Comparison of ENCODE assay signal across 1 cellular context in the genomic region with DNA sequence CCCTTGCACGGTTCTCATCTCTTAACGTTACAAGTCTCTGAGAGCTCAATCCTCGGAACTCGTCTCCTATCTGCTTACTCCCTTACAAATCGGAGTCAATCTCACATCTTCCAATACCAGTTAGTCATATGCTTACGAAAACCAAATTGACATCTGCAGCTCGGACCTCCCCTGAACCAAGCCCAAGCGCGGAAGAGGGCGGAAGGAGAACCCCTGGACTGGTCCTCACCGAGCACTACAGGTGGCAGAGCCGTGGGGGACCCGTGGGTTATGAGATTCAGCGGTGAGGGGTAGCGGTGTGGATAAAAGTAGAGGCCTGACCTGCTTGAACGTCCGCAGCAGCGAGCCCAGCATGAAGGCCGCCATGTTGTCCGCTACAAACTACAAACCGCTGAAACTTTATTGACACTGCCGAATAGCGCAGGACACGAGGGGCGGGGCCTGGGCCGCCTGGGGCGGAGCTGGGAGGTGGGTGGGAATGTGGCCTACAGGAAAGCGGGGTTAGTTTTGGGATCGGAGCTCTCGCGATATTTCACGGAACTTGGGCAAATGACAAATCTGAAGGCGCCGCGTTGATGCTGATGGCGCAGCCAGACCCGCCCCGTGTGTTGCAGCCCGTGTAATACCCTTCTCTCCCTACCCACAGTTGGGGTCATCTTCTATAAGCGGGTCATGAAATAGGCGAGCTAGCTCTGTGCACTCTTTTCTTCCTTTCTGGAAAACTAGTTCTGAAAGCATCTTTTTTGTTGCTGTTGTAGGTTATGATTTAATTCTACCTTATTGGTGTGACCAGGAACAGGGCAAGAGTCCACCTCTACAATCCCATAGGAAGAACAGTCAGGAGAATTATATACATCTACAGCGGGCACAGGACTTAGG.
TF ChIP-seq lines count a peak whose summit lies in the region.

A gene (minus strand): TSS at position 383 of the 879 bp plus-strand sequence. CDS start 17 bp downstream, at position 366.

TF ChIP-seq in HepG2, 621 proteins besides CTCF, POLR2A, EP300 and RAD21 (continued from another document and continues in another):
- TF ChIP-seq, protein P1, sequence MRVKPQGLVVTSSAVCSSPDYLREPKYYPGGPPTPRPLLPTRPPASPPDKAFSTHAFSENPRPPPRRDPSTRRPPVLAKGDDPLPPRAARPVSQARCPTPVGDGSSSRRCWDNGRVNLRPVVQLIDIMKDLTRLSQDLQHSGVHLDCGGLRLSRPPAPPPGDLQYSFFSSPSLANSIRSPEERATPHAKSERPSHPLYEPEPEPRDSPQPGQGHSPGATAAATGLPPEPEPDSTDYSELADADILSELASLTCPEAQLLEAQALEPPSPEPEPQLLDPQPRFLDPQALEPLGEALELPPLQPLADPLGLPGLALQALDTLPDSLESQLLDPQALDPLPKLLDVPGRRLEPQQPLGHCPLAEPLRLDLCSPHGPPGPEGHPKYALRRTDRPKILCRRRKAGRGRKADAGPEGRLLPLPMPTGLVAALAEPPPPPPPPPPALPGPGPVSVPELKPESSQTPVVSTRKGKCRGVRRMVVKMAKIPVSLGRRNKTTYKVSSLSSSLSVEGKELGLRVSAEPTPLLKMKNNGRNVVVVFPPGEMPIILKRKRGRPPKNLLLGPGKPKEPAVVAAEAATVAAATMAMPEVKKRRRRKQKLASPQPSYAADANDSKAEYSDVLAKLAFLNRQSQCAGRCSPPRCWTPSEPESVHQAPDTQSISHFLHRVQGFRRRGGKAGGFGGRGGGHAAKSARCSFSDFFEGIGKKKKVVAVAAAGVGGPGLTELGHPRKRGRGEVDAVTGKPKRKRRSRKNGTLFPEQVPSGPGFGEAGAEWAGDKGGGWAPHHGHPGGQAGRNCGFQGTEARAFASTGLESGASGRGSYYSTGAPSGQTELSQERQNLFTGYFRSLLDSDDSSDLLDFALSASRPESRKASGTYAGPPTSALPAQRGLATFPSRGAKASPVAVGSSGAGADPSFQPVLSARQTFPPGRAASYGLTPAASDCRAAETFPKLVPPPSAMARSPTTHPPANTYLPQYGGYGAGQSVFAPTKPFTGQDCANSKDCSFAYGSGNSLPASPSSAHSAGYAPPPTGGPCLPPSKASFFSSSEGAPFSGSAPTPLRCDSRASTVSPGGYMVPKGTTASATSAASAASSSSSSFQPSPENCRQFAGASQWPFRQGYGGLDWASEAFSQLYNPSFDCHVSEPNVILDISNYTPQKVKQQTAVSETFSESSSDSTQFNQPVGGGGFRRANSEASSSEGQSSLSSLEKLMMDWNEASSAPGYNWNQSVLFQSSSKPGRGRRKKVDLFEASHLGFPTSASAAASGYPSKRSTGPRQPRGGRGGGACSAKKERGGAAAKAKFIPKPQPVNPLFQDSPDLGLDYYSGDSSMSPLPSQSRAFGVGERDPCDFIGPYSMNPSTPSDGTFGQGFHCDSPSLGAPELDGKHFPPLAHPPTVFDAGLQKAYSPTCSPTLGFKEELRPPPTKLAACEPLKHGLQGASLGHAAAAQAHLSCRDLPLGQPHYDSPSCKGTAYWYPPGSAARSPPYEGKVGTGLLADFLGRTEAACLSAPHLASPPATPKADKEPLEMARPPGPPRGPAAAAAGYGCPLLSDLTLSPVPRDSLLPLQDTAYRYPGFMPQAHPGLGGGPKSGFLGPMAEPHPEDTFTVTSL (CRISPR knock-in tag; IDR thresholded peaks at IDR 0.05; ENCODE audit: borderline replicate concordance), result no peak
- TF ChIP-seq FOXA1 (IDR thresholded peaks at IDR 0.05), result no peak
- peak; percentile 66 for TF ChIP-seq FOXA1 (CRISPR knock-in tag; IDR thresholded peaks at IDR 0.05)
- TF ChIP-seq, protein P2, sequence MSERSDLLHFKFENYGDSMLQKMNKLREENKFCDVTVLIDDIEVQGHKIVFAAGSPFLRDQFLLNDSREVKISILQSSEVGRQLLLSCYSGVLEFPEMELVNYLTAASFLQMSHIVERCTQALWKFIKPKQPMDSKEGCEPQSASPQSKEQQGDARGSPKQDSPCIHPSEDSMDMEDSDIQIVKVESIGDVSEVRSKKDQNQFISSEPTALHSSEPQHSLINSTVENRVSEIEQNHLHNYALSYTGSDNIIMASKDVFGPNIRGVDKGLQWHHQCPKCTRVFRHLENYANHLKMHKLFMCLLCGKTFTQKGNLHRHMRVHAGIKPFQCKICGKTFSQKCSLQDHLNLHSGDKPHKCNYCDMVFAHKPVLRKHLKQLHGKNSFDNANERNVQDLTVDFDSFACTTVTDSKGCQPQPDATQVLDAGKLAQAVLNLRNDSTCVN (CRISPR knock-in tag; IDR thresholded peaks at IDR 0.05; ENCODE audit: borderline replicate concordance), result no peak
- peak; percentile 68; the same call in 1 of the 2 replicates for TF ChIP-seq RXRA (CRISPR knock-in tag; IDR thresholded peaks at IDR 0.05)
- no peak for TF ChIP-seq ZNF768 (CRISPR knock-in tag; IDR thresholded peaks at IDR 0.05)
- TF ChIP-seq, protein P3, sequence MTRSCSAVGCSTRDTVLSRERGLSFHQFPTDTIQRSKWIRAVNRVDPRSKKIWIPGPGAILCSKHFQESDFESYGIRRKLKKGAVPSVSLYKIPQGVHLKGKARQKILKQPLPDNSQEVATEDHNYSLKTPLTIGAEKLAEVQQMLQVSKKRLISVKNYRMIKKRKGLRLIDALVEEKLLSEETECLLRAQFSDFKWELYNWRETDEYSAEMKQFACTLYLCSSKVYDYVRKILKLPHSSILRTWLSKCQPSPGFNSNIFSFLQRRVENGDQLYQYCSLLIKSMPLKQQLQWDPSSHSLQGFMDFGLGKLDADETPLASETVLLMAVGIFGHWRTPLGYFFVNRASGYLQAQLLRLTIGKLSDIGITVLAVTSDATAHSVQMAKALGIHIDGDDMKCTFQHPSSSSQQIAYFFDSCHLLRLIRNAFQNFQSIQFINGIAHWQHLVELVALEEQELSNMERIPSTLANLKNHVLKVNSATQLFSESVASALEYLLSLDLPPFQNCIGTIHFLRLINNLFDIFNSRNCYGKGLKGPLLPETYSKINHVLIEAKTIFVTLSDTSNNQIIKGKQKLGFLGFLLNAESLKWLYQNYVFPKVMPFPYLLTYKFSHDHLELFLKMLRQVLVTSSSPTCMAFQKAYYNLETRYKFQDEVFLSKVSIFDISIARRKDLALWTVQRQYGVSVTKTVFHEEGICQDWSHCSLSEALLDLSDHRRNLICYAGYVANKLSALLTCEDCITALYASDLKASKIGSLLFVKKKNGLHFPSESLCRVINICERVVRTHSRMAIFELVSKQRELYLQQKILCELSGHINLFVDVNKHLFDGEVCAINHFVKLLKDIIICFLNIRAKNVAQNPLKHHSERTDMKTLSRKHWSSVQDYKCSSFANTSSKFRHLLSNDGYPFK (CRISPR knock-in tag; IDR thresholded peaks at IDR 0.05; ENCODE audit: borderline replicate concordance), result peak; percentile 96; the same call in 1 of the 2 replicates
- TF ChIP-seq, protein P4, sequence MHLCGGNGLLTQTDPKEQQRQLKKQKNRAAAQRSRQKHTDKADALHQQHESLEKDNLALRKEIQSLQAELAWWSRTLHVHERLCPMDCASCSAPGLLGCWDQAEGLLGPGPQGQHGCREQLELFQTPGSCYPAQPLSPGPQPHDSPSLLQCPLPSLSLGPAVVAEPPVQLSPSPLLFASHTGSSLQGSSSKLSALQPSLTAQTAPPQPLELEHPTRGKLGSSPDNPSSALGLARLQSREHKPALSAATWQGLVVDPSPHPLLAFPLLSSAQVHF (CRISPR knock-in tag; IDR thresholded peaks at IDR 0.05), result no peak
- peak; percentile 93 for TF ChIP-seq CBFB (CRISPR knock-in tag; IDR thresholded peaks at IDR 0.05)
- TF ChIP-seq, protein P5, sequence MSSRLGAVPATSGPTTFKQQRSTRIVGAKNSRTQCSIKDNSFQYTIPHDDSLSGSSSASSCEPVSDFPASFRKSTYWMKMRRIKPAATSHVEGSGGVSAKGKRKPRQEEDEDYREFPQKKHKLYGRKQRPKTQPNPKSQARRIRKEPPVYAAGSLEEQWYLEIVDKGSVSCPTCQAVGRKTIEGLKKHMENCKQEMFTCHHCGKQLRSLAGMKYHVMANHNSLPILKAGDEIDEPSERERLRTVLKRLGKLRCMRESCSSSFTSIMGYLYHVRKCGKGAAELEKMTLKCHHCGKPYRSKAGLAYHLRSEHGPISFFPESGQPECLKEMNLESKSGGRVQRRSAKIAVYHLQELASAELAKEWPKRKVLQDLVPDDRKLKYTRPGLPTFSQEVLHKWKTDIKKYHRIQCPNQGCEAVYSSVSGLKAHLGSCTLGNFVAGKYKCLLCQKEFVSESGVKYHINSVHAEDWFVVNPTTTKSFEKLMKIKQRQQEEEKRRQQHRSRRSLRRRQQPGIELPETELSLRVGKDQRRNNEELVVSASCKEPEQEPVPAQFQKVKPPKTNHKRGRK (CRISPR knock-in tag; IDR thresholded peaks at IDR 0.05), result no peak
- TF ChIP-seq FOXM1 (CRISPR knock-in tag; IDR thresholded peaks at IDR 0.05), result no peak
- TF ChIP-seq ZSCAN31 (CRISPR knock-in tag; IDR thresholded peaks at IDR 0.05; ENCODE audit: low read depth), result peak; percentile 67
- peak; percentile 66; the same call in 1 of the 2 replicates for TF ChIP-seq ZNF598 (CRISPR knock-in tag; IDR thresholded peaks at IDR 0.05; ENCODE audit: borderline replicate concordance)
- TF ChIP-seq ZNF207 (IDR thresholded peaks at IDR 0.05; ENCODE audit: borderline replicate concordance), result no peak
- TF ChIP-seq MTA3 (CRISPR knock-in tag; IDR thresholded peaks at IDR 0.05), result no peak
- TF ChIP-seq PRPF4 (IDR thresholded peaks at IDR 0.05; ENCODE audit: low read depth, low read length, poor library complexity, severe bottlenecking), result peak; percentile 97
- no peak for TF ChIP-seq NFKBIZ (CRISPR knock-in tag; IDR thresholded peaks at IDR 0.05)
- TF ChIP-seq, protein P6, sequence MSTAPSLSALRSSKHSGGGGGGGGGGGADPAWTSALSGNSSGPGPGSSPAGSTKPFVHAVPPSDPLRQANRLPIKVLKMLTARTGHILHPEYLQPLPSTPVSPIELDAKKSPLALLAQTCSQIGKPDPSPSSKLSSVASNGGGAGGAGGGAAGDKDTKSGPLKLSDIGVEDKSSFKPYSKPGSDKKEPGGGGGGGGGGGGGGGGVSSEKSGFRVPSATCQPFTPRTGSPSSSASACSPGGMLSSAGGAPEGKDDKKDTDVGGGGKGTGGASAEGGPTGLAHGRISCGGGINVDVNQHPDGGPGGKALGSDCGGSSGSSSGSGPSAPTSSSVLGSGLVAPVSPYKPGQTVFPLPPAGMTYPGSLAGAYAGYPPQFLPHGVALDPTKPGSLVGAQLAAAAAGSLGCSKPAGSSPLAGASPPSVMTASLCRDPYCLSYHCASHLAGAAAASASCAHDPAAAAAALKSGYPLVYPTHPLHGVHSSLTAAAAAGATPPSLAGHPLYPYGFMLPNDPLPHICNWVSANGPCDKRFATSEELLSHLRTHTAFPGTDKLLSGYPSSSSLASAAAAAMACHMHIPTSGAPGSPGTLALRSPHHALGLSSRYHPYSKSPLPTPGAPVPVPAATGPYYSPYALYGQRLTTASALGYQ (CRISPR knock-in tag; IDR thresholded peaks at IDR 0.05), result peak; percentile 62; the same call in 1 of the 2 replicates
- TF ChIP-seq KMT2A (CRISPR knock-in tag; IDR thresholded peaks at IDR 0.05), result peak; percentile 94
- TF ChIP-seq ZNF589 (CRISPR knock-in tag; conservative IDR thresholded peaks at IDR 0.05), result no peak
- no peak for TF ChIP-seq ZNF674 (CRISPR knock-in tag; IDR thresholded peaks at IDR 0.05; ENCODE audit: low read depth)
- TF ChIP-seq NR3C1 (CRISPR knock-in tag; IDR thresholded peaks at IDR 0.05), result no peak
- TF ChIP-seq, protein P7, sequence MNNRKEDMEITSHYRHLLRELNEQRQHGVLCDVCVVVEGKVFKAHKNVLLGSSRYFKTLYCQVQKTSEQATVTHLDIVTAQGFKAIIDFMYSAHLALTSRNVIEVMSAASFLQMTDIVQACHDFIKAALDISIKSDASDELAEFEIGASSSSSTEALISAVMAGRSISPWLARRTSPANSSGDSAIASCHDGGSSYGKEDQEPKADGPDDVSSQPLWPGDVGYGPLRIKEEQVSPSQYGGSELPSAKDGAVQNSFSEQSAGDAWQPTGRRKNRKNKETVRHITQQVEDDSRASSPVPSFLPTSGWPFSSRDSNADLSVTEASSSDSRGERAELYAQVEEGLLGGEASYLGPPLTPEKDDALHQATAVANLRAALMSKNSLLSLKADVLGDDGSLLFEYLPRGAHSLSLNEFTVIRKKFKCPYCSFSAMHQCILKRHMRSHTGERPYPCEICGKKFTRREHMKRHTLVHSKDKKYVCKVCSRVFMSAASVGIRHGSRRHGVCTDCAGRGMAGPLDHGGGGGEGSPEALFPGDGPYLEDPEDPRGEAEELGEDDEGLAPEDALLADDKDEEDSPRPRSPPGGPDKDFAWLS (CRISPR knock-in tag; IDR thresholded peaks at IDR 0.05; ENCODE audit: borderline replicate concordance), result no peak
- TF ChIP-seq KDM4B (CRISPR knock-in tag; IDR thresholded peaks at IDR 0.05), result no peak
- TF ChIP-seq, protein P8, sequence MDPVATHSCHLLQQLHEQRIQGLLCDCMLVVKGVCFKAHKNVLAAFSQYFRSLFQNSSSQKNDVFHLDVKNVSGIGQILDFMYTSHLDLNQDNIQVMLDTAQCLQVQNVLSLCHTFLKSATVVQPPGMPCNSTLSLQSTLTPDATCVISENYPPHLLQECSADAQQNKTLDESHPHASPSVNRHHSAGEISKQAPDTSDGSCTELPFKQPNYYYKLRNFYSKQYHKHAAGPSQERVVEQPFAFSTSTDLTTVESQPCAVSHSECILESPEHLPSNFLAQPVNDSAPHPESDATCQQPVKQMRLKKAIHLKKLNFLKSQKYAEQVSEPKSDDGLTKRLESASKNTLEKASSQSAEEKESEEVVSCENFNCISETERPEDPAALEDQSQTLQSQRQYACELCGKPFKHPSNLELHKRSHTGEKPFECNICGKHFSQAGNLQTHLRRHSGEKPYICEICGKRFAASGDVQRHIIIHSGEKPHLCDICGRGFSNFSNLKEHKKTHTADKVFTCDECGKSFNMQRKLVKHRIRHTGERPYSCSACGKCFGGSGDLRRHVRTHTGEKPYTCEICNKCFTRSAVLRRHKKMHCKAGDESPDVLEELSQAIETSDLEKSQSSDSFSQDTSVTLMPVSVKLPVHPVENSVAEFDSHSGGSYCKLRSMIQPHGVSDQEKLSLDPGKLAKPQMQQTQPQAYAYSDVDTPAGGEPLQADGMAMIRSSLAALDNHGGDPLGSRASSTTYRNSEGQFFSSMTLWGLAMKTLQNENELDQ (CRISPR knock-in tag; IDR thresholded peaks at IDR 0.05; ENCODE audit: borderline replicate concordance), result no peak
- TF ChIP-seq SP2 (CRISPR knock-in tag; IDR thresholded peaks at IDR 0.05), result no peak
